25 cellular contexts compared by ENCODE assay signal in genomic region chr1:160924791-160925651, GRCh38. TPM values are rescaled to one million over a fixed set of nuclear protein-coding genes. Genes with fewer than 3 reads are reported as not detected.
"Had no signal": no experiment of that assay in that cellular context is flagged by ENCODE, and none has a peak within 500 bp of the region (broad histone marks: within the 10 kb centered on the region; RNA-seq: fewer than 3 reads in every experiment).

No MANE protein-coding gene starts in this region.

- H3K9me3 Mint-ChIP-seq: activated T-helper 17 cell treated with anti-CD3 and anti-CD28 coated beads, Interleukin-2, amount 50 U/mL, for 72 hours had no signal

- H3K27me3 ChIP-seq: adrenal gland, SJSA1 had no signal

- H3K4me1 ChIP-seq: adrenal gland, SJSA1 had no signal

- H3K4me1 Mint-ChIP-seq: activated CD4-positive, alpha-beta T cell treated with anti-CD3 and anti-CD28 coated beads, Interleukin-2, amount 10 ng/mL, durations not matched to agents 7 days and 5 days; activated naive CD4-positive, alpha-beta T cell treated with anti-CD3 and anti-CD28 coated beads, Interleukin-2, amount 10 ng/mL, durations not matched to agents 7 days and 5 days; activated T-helper 17 cell treated with anti-CD3 and anti-CD28 coated beads, Interleukin-2, amount 50 U/mL, for 72 hours had no signal

- DNase-seq: activated CD4-positive, alpha-beta memory T cell treated with anti-CD3 and anti-CD28 coated beads for 36 hours; activated CD4-positive, alpha-beta T cell treated with anti-CD3 and anti-CD28 coated beads for 1 hour; activated CD4-positive, alpha-beta T cell treated with anti-CD3 and anti-CD28 coated beads, Interleukin-2, amount 10 ng/mL, durations not matched to agents 7 days and 5 days; activated CD8-positive, alpha-beta memory T cell treated with anti-CD3 and anti-CD28 coated beads for 24 hours; activated gamma-delta T cell; activated naive CD4-positive, alpha-beta T cell treated with anti-CD3 and anti-CD28 coated beads, Interleukin-2, amount 10 ng/mL, durations not matched to agents 7 days and 5 days; activated naive CD8-positive, alpha-beta T cell treated with anti-CD3 and anti-CD28 coated beads, Interleukin-2, amount 10 ng/mL, durations not matched to agents 7 days and 5 days; activated T-cell treated with anti-CD3 and anti-CD28 coated beads for 4 hours; activated T-cell treated with anti-CD3 and anti-CD28 coated beads, Interleukin-2, amount 50 U/mL, for 48 hours; adrenal gland; central memory CD4-positive, alpha-beta T cell; Karpas-422; MM.1S; NCI-H1105; NCI-H1436; NCI-H187; NCI-H2081; NCI-H446; NCI-H524; SHP77 had no signal

- H3K36me3 ChIP-seq: adrenal gland, SJSA1 had no signal

- ATAC-seq: activated T-helper 17 cell treated with anti-CD3 and anti-CD28 coated beads, Interleukin-2, amount 50 U/mL, for 72 hours; K562 had no signal

- H3K36me3 Mint-ChIP-seq: activated naive CD4-positive, alpha-beta T cell treated with anti-CD3 and anti-CD28 coated beads, Interleukin-2, amount 10 ng/mL, durations not matched to agents 7 days and 5 days had no signal

- H3K4me3 Mint-ChIP-seq: activated CD4-positive, alpha-beta memory T cell treated with anti-CD3 and anti-CD28 coated beads for 36 hours; activated CD4-positive, alpha-beta T cell treated with anti-CD3 and anti-CD28 coated beads, Interleukin-2, amount 10 ng/mL, durations not matched to agents 7 days and 5 days; activated naive CD4-positive, alpha-beta T cell treated with anti-CD3 and anti-CD28 coated beads, Interleukin-2, amount 10 ng/mL, durations not matched to agents 7 days and 5 days; activated naive CD8-positive, alpha-beta T cell treated with anti-CD3 and anti-CD28 coated beads, Interleukin-2, amount 10 ng/mL, durations not matched to agents 7 days and 5 days; activated T-helper 17 cell treated with anti-CD3 and anti-CD28 coated beads, Interleukin-2, amount 50 U/mL, for 72 hours; T-helper 1 cell treated with Interleukin-12 subunit alpha and Interleukin-12 subunit beta and Interleukin-4 antibody, amounts not matched to agents 30 μg/mL and 1 μg/mL, for 36 hours had no signal

- H3K27ac ChIP-seq: adrenal gland, SJSA1 had no signal

- H3K4me3 ChIP-seq: adrenal gland, K562, SJSA1 had no signal

- H3K27ac Mint-ChIP-seq: activated CD4-positive, alpha-beta memory T cell treated with anti-CD3 and anti-CD28 coated beads for 36 hours; activated CD4-positive, alpha-beta T cell treated with anti-CD3 and anti-CD28 coated beads, Interleukin-2, amount 10 ng/mL, durations not matched to agents 7 days and 5 days; activated naive CD4-positive, alpha-beta T cell treated with anti-CD3 and anti-CD28 coated beads, Interleukin-2, amount 10 ng/mL, durations not matched to agents 7 days and 5 days; activated naive CD8-positive, alpha-beta T cell treated with anti-CD3 and anti-CD28 coated beads, Interleukin-2, amount 10 ng/mL, durations not matched to agents 7 days and 5 days; activated T-helper 17 cell treated with anti-CD3 and anti-CD28 coated beads, Interleukin-2, amount 50 U/mL, for 72 hours; T-helper 1 cell treated with Interleukin-12 subunit alpha and Interleukin-12 subunit beta and Interleukin-4 antibody, amounts not matched to agents 30 μg/mL and 1 μg/mL, for 36 hours had no signal

- H3K9me3 ChIP-seq: adrenal gland, SJSA1 had no signal

RNA-seq across cellular contexts. Expression of gene ITLN2, which starts 29.6 kb away (rescaled TPM):
- total RNA-seq: activated CD4-positive, alpha-beta memory T cell treated with anti-CD3 and anti-CD28 coated beads for 36 hours; activated CD4-positive, alpha-beta T cell treated with anti-CD3 and anti-CD28 coated beads, Interleukin-2, amount 10 ng/mL, durations not matched to agents 7 days and 5 days; activated naive CD8-positive, alpha-beta T cell treated with anti-CD3 and anti-CD28 coated beads, Interleukin-2, amount 10 ng/mL, durations not matched to agents 7 days and 5 days; activated T-helper 17 cell treated with anti-CD3 and anti-CD28 coated beads, Interleukin-2, amount 50 U/mL, for 72 hours; K562; SJSA1 had no signal

RNA-seq across cellular contexts. Expression of gene ITLN1, which starts 40.0 kb away (rescaled TPM):
- total RNA-seq: activated CD4-positive, alpha-beta memory T cell treated with anti-CD3 and anti-CD28 coated beads for 36 hours; activated CD4-positive, alpha-beta T cell treated with anti-CD3 and anti-CD28 coated beads, Interleukin-2, amount 10 ng/mL, durations not matched to agents 7 days and 5 days; activated naive CD8-positive, alpha-beta T cell treated with anti-CD3 and anti-CD28 coated beads, Interleukin-2, amount 10 ng/mL, durations not matched to agents 7 days and 5 days; activated T-helper 17 cell treated with anti-CD3 and anti-CD28 coated beads, Interleukin-2, amount 50 U/mL, for 72 hours; bronchial epithelial cell; K562; SJSA1 had no signal
